1 cellular context compared by ENCODE assay signal in genomic region chr9:99237849-99238248, GRCh38.
TF ChIP-seq lines count a peak whose summit lies in the region.

No MANE protein-coding gene starts in this region.

TF ChIP-seq in K562, 482 proteins besides CTCF, POLR2A, EP300 and RAD21:
- TF ChIP-seq ZNF431 (CRISPR knock-in tag; IDR thresholded peaks at IDR 0.05) (peak; percentile 91), ZNF280A (IDR thresholded peaks at IDR 0.05; ENCODE audit: low read depth, partially characterized antibody) (peak; percentile 35)
